16 cellular contexts compared by ENCODE assay signal in genomic region chr2:72023678-72024390, GRCh38.
"Had no signal": no experiment of that assay in that cellular context is flagged by ENCODE, and none has a peak within 500 bp of the region (broad histone marks: within the 10 kb centered on the region; RNA-seq: fewer than 3 reads in every experiment).

No MANE protein-coding gene starts in this region.

- ATAC-seq: activated CD4-positive, alpha-beta T cell treated with anti-CD3 and anti-CD28 coated beads for 36 hours; gastrocnemius medialis; left lung; natural killer cell; stimulated activated naive CD8-positive, alpha-beta T cell treated with anti-CD3 and anti-CD28 coated beads, Interleukin-15, amount 100 ng/mL, for 72 hours had no signal

- H3K27ac ChIP-seq: brain microvascular endothelial cell, gastrocnemius medialis, heart right ventricle, left lung, prostate gland, sigmoid colon, spleen, thoracic aorta had no signal

- H3K4me1 ChIP-seq: gastrocnemius medialis, heart right ventricle, left lung, prostate gland, sigmoid colon, spleen had no signal

- H3K4me3 ChIP-seq: gastrocnemius medialis, heart right ventricle, left lung, prostate gland, sigmoid colon, spleen, thoracic aorta had no signal

- DNase-seq: activated CD4-positive, alpha-beta memory T cell treated with anti-CD3 and anti-CD28 coated beads, Interleukin-2, amount 10 ng/mL, durations not matched to agents 7 days and 5 days; activated CD4-positive, alpha-beta T cell treated with anti-CD3 and anti-CD28 coated beads for 36 hours; activated naive CD4-positive, alpha-beta T cell; activated naive CD8-positive, alpha-beta T cell treated with anti-CD3 and anti-CD28 coated beads, Interleukin-2, amount 10 ng/mL, durations not matched to agents 7 days and 5 days; brain microvascular endothelial cell; gastrocnemius medialis; natural killer cell; nucleus accumbens; sigmoid colon had no signal

- H3K27me3 ChIP-seq: brain microvascular endothelial cell, gastrocnemius medialis, left lung, sigmoid colon, spleen had no signal

- H3K36me3 ChIP-seq: brain microvascular endothelial cell, gastrocnemius medialis, heart right ventricle, left lung, prostate gland, sigmoid colon, spleen, thoracic aorta had no signal

- H3K9me3 ChIP-seq: gastrocnemius medialis, heart right ventricle, left lung, prostate gland, sigmoid colon, spleen, thoracic aorta had no signal

- FAIRE-seq: islet of Langerhans had no signal
